ENCODE assay signal across 18 cellular contexts in genomic region chr17:887842-888214, GRCh38.
DNase-seq lines count a peak whose midpoint lies in the region; ATAC-seq and TF ChIP-seq lines count a peak whose summit lies in the region.
"Had no signal": no experiment of that assay in that cellular context is flagged by ENCODE, and none has a peak within 500 bp of the region (broad histone marks: within the 10 kb centered on the region; RNA-seq: fewer than 3 reads in every experiment).

No MANE protein-coding gene starts in this region.

- no peaks in the 10 kb centered on the region for H3K36me3 Mint-ChIP-seq in chondrocyte (ENCODE audit: low read depth)
- H3K36me3 Mint-ChIP-seq in activated CD4-positive, alpha-beta memory T cell treated with anti-CD3 and anti-CD28 coated beads for 36 hours = no peaks in the 10 kb centered on the region

- no peak overlapping the region for H3K4me3 Mint-ChIP-seq in chondrocyte (ENCODE audit: unreplicated experiment)
- H3K4me3 Mint-ChIP-seq in activated CD4-positive, alpha-beta memory T cell treated with anti-CD3 and anti-CD28 coated beads for 36 hours = no peak overlapping the region
- H3K4me3 Mint-ChIP-seq: activated naive CD8-positive, alpha-beta T cell treated with anti-CD3 and anti-CD28 coated beads, Interleukin-2, amount 50 U/mL, for 24 hours; CD4-positive, alpha-beta T cell; neural crest cell had no signal

- H3K79me2 ChIP-seq in smooth muscle cell (ENCODE audit: low read depth) = peaks cover 97% of the 10 kb centered on the region

- H3K9me3 Mint-ChIP-seq in chondrocyte (ENCODE audit: low read depth) = peaks cover 4% of the 10 kb centered on the region
- no peaks in the 10 kb centered on the region for H3K9me3 Mint-ChIP-seq in activated CD4-positive, alpha-beta memory T cell treated with anti-CD3 and anti-CD28 coated beads for 36 hours
- H3K9me3 Mint-ChIP-seq: activated naive CD8-positive, alpha-beta T cell treated with anti-CD3 and anti-CD28 coated beads, Interleukin-2, amount 50 U/mL, for 24 hours; CD4-positive, alpha-beta T cell; neural crest cell had no signal

- no peak for TF ChIP-seq POLR2A in IMR-90 (IDR thresholded peaks at IDR 0.05; ENCODE audit: low read depth, low read length)

- no peak overlapping the region for H3K27ac ChIP-seq in IMR-90 (ENCODE audit: insufficient read depth, low read length)
- H3K27ac ChIP-seq in muscle layer of duodenum (ENCODE audit: low read length) = peak overlapping the region; percentile 85
- peak overlapping the region; percentile 92 for H3K27ac ChIP-seq in smooth muscle cell (ENCODE audit: low read depth)
- H3K27ac ChIP-seq: KMS-11, SJCRH30 had no signal

- H3K9me3 ChIP-seq in IMR-90 (ENCODE audit: control insufficient read depth, insufficient read depth, low read length) = no peaks in the 10 kb centered on the region
- H3K9me3 ChIP-seq in muscle layer of duodenum (ENCODE audit: control insufficient read depth in 1 of 2, low read length in 2 of 2) = no peaks in the 10 kb centered on the region
- no peaks in the 10 kb centered on the region for H3K9me3 ChIP-seq in smooth muscle cell (replicated peaks; ENCODE audit: low read depth)
- H3K9me3 ChIP-seq: SJCRH30 had no signal

- DNase-seq in IMR-90 (no peak), chondrocyte (ENCODE audit: low spot score) (no peak), smooth muscle cell (lab: John Stamatoyannopoulos, UW; ENCODE audit: unreplicated experiment) (no peak), GM10266 (ENCODE audit: extremely low spot score) (no peak), NCI-H69 (lab: John Stamatoyannopoulos, UW) (no peak), UCSD-AML1 (lab: John Stamatoyannopoulos, UW; ENCODE audit: unreplicated experiment) (no peak)
- DNase-seq in activated CD4-positive, alpha-beta memory T cell treated with anti-CD3 and anti-CD28 coated beads for 36 hours = no peak
- DNase-seq: activated CD4-positive, alpha-beta T cell treated with anti-CD3 and anti-CD28 coated beads, Interleukin-2, amount 50 U/mL, for 1 hour; activated CD8-positive, alpha-beta memory T cell treated with anti-CD3 and anti-CD28 coated beads, Interleukin-2, amount 50 U/mL, for 4 hours; activated naive CD8-positive, alpha-beta T cell treated with anti-CD3 and anti-CD28 coated beads, Interleukin-2, amount 50 U/mL, for 24 hours; CD4-positive, alpha-beta T cell; NCI-H2029 treated with DMSO at 0.1 percent for 48 hours; NCI-H345; PC-3; SJCRH30 had no signal

- H3K9me1 ChIP-seq in IMR-90 (ENCODE audit: insufficient read depth, low read length) = peaks cover 21% of the 10 kb centered on the region

- CTCF ChIA-PET in IMR-90 (lab: Yijun Ruan, JAX) = no interaction called here
- CTCF ChIA-PET in activated CD4-positive, alpha-beta memory T cell treated with anti-CD3 and anti-CD28 coated beads for 36 hours (lab: Charles Lee) = interaction anchor here (1.7 kb wide), 1 partner anchor 93 kb away, joined by 5 read pairs; no protein-coding TSS in a partner anchor

- WGBS in IMR-90 (ENCODE audit: extremely low coverage in 2 of 2, insufficient read length in 1 of 2), 2 experiments = 83% methylated on average over 1 of the region's 13 CpGs; no CpG with 5 or more reads in 1 of the 2 experiments
- WGBS in smooth muscle cell (ENCODE audit: low lambda C conversion rate) = 65% methylated on average over 13 of the region's 13 CpGs

- H3K4me1 ChIP-seq in IMR-90 (ENCODE audit: control insufficient read depth, insufficient read depth, low read length) (peaks cover 15% of the 10 kb centered on the region), muscle layer of duodenum (ENCODE audit: control insufficient read depth in 1 of 2, insufficient read depth in 2 of 2, low read length in 2 of 2) (peaks cover 5 to 35% of the 10 kb centered on the region in 2 donors), smooth muscle cell (ENCODE audit: low read depth) (peaks cover 10% of the 10 kb centered on the region)

- H3K9ac ChIP-seq in IMR-90 (ENCODE audit: low read depth, low read length) (no peak overlapping the region), smooth muscle cell (ENCODE audit: low read depth) (peak overlapping the region; percentile 61)
- H3K9ac ChIP-seq: KMS-11 had no signal

- H4K91ac ChIP-seq in IMR-90 (ENCODE audit: insufficient read depth, low read depth, low read length) = no peak overlapping the region; the same call in 1 of the 2 replicates

- dilution Hi-C loops in IMR-90 (cut with HindIII; ENCODE audit: low sequenced_read_pairs, unreplicated experiment) = no loop called here

- H3K27me3 Mint-ChIP-seq in chondrocyte (ENCODE audit: low read depth) = no peaks in the 10 kb centered on the region
- peaks cover 28% of the 10 kb centered on the region for H3K27me3 Mint-ChIP-seq in activated CD4-positive, alpha-beta memory T cell treated with anti-CD3 and anti-CD28 coated beads for 36 hours

- peaks cover 37% of the 10 kb centered on the region for H3F3A ChIP-seq in smooth muscle cell (ENCODE audit: low read depth)

- in situ Hi-C loops in IMR-90 (cut with MboI; ENCODE audit: low sequenced_read_pairs) = no loop called here

- H3K4me2 ChIP-seq in IMR-90 (ENCODE audit: low read depth, low read length) = no peak overlapping the region
- H3K4me2 ChIP-seq in smooth muscle cell = peak overlapping the region; percentile 24
- H3K4me2 ChIP-seq: KMS-11 had no signal

- H2BK20ac ChIP-seq in IMR-90 (ENCODE audit: low read depth, low read length) = peak overlapping the region; percentile 42

- H3K27me3 ChIP-seq in IMR-90 (ENCODE audit: control insufficient read depth, insufficient read depth, low read length) = no peaks in the 10 kb centered on the region
- H3K27me3 ChIP-seq in muscle layer of duodenum (ENCODE audit: low read depth, low read length) = no peaks in the 10 kb centered on the region
- H3K27me3 ChIP-seq in smooth muscle cell (ENCODE audit: low read depth) = no peaks in the 10 kb centered on the region
- H3K27me3 ChIP-seq: SJCRH30 had no signal

- TF ChIP-seq CTCF in IMR-90 (conservative IDR thresholded peaks at IDR 0.05; ENCODE audit: low read depth, low read length) = no peak
- TF ChIP-seq CTCF in chondrocyte (IDR thresholded peaks at IDR 0.05) = no peak
- no peak for TF ChIP-seq CTCF in smooth muscle cell (IDR thresholded peaks at IDR 0.05; ENCODE audit: borderline replicate concordance, insufficient read depth, poor library complexity, severe bottlenecking)
- no peak for TF ChIP-seq CTCF in GM10266 (IDR thresholded peaks at IDR 0.05; ENCODE audit: control insufficient read depth, insufficient read depth, low read depth, missing control alignments)

- no peak for TF ChIP-seq RAD21 in IMR-90 (IDR thresholded peaks at IDR 0.05; ENCODE audit: low read length)

- intact Hi-C loops in IMR-90 (cut with micrococcal nuclease) = no loop called here
- intact Hi-C loops in activated CD4-positive, alpha-beta memory T cell treated with anti-CD3 and anti-CD28 coated beads for 36 hours (cut with micrococcal nuclease) = no loop called here

- no peak overlapping the region for H3K56ac ChIP-seq in IMR-90 (ENCODE audit: extremely low read depth, insufficient read depth, low read length)

- POLR2A ChIA-PET in IMR-90 (lab: Charles Lee; ENCODE audit: unreplicated experiment) = no interaction called here
- POLR2A ChIA-PET in activated CD4-positive, alpha-beta memory T cell treated with anti-CD3 and anti-CD28 coated beads for 36 hours (lab: Charles Lee) = no interaction called here

- H4K8ac ChIP-seq in IMR-90 (ENCODE audit: low read depth in 2 of 2, low read length in 2 of 2) = peak overlapping the region in 1 of 2 experiments; percentile 42; a peak in 1 of 4 replicates

- no peak for ATAC-seq in IMR-90 (ENCODE audit: low read depth)
- ATAC-seq: activated naive CD8-positive, alpha-beta T cell treated with anti-CD3 and anti-CD28 coated beads, Interleukin-2, amount 50 U/mL, for 24 hours; PC-3 had no signal

- no peak overlapping the region for H2BK120ac ChIP-seq in IMR-90 (ENCODE audit: low read depth, low read length)

- H2AFZ ChIP-seq in IMR-90 (replicated peaks; ENCODE audit: low read length, poor library complexity) (no peak overlapping the region), smooth muscle cell (ENCODE audit: low read depth) (no peak overlapping the region)

- BruUV-seq in IMR-90 (replicated peaks; lab: Mats Ljungman, UMichigan) = no TSS peak

- H3K18ac ChIP-seq in IMR-90 (ENCODE audit: low read depth, low read length) = no peak overlapping the region; the same call in 1 of the 2 replicates

- no peak overlapping the region for H2BK5ac ChIP-seq in IMR-90 (ENCODE audit: low read depth, low read length, poor library complexity, severe bottlenecking)

- H3K4me3 ChIP-seq in IMR-90 (ENCODE audit: insufficient read depth, low read depth, low read length) (no peak overlapping the region), muscle layer of duodenum (ENCODE audit: low read depth in 1 of 2, low read length in 2 of 2) (no peak overlapping the region), smooth muscle cell (no peak overlapping the region)
- H3K4me3 ChIP-seq: SJCRH30 had no signal

- H3K4ac ChIP-seq in IMR-90 (ENCODE audit: low read depth, low read length) = peak overlapping the region; percentile 18; the same call in 1 of the 2 replicates

- no peak overlapping the region for H2AK9ac ChIP-seq in IMR-90 (replicated peaks; ENCODE audit: low read depth, low read length, poor library complexity)

- peak overlapping the region; percentile 80 for H3K27ac Mint-ChIP-seq in chondrocyte (ENCODE audit: unreplicated experiment)
- H3K27ac Mint-ChIP-seq in activated CD4-positive, alpha-beta memory T cell treated with anti-CD3 and anti-CD28 coated beads for 36 hours = no peak overlapping the region
- H3K27ac Mint-ChIP-seq: activated naive CD8-positive, alpha-beta T cell treated with anti-CD3 and anti-CD28 coated beads, Interleukin-2, amount 50 U/mL, for 24 hours; CD4-positive, alpha-beta T cell had no signal

- H3K4me1 Mint-ChIP-seq in chondrocyte (ENCODE audit: low read depth) = peaks cover 60% of the 10 kb centered on the region
- peaks cover 4% of the 10 kb centered on the region for H3K4me1 Mint-ChIP-seq in activated CD4-positive, alpha-beta memory T cell treated with anti-CD3 and anti-CD28 coated beads for 36 hours (ENCODE audit: low read depth)

- no peak overlapping the region for H2BK15ac ChIP-seq in IMR-90 (ENCODE audit: low read depth, low read length)

- H3K36me3 ChIP-seq in IMR-90 (ENCODE audit: control insufficient read depth, insufficient read depth, low read length) (peaks cover 6% of the 10 kb centered on the region), muscle layer of duodenum (ENCODE audit: control insufficient read depth in 1 of 2, insufficient read depth in 2 of 2, low read length in 2 of 2) (no peaks in the 10 kb centered on the region), smooth muscle cell (ENCODE audit: low read depth) (no peaks in the 10 kb centered on the region)
- H3K36me3 ChIP-seq: SJCRH30 had no signal

- no peak overlapping the region; the same call in 1 of the 2 replicates for H3K14ac ChIP-seq in IMR-90 (replicated peaks; ENCODE audit: low read depth, low read length)

- no peak overlapping the region for H3K23ac ChIP-seq in IMR-90 (ENCODE audit: low read depth, low read length)

- H4K20me1 ChIP-seq in IMR-90 (ENCODE audit: insufficient read depth, low read length) = peaks cover 66% of the 10 kb centered on the region
- H4K20me1 ChIP-seq in smooth muscle cell (ENCODE audit: low read depth) = peaks cover 91% of the 10 kb centered on the region

- H3K79me1 ChIP-seq in IMR-90 (ENCODE audit: low read depth in 1 of 2, low read length in 2 of 2) = peaks cover 28 to 78% of the 10 kb centered on the region in 2 experiments

- H4K5ac ChIP-seq in IMR-90 (ENCODE audit: low read depth, low read length) = no peak overlapping the region

- 0 out of 2 replicates have a peak overlapping the region, but pooled peaks have one; percentile 70 for H2AK5ac ChIP-seq in IMR-90 (ENCODE audit: low read depth, low read length)
